Comparison of ENCODE assay signal across 18 cellular contexts in genomic region chr7:146492017-146492416, GRCh38.
DNase-seq lines count a peak whose midpoint lies in the region; ATAC-seq, FAIRE-seq and TF ChIP-seq lines count a peak whose summit lies in the region.
"Had no signal": no experiment of that assay in that cellular context is flagged by ENCODE, and none has a peak within 500 bp of the region (broad histone marks: within the 10 kb centered on the region; RNA-seq: fewer than 3 reads in every experiment).

No MANE protein-coding gene starts in this region.

- H4K20me1 ChIP-seq in PC-3 (ENCODE audit: low read length): no peaks in the 10 kb centered on the region
- H4K20me1 ChIP-seq: BLaER1 treated with 17β-estradiol and CSF1 and Interleukin-3, amounts not matched to agents 10 nM and 100 nM had no signal

- H3K4me3 ChIP-seq in PC-3 (ENCODE audit: low read length): no peak overlapping the region
- H3K4me3 ChIP-seq in CD4-positive, alpha-beta memory T cell (ENCODE audit: low read length in 2 of 2): no peak overlapping the region
- H3K4me3 ChIP-seq: A549; BLaER1 treated with 17β-estradiol and CSF1 and Interleukin-3, amounts not matched to agents 10 nM and 100 nM had no signal

- no peaks in the 10 kb centered on the region for H3K9me2 ChIP-seq in PC-3 (replicated peaks; ENCODE audit: low read length)

- intact Hi-C loops in PC-3 (cut with micrococcal nuclease): loop anchor here (5.0 kb wide), 1 partner anchor 240 kb away; no protein-coding TSS in a partner anchor
- intact Hi-C loops in CD4-positive, alpha-beta memory T cell (cut with micrococcal nuclease): no loop called here

- no peak overlapping the region for H3K4me3 Mint-ChIP-seq in CD4-positive, alpha-beta memory T cell
- H3K4me3 Mint-ChIP-seq: B cell; CD4-positive, alpha-beta T cell; CD8-positive, alpha-beta memory T cell had no signal

- peak; percentile 46 for FAIRE-seq in D721Med (lab: Jason Lieb, UNC)
- FAIRE-seq: A549, G401.6, GM12891 had no signal

- no TSS peak for BruUV-seq in PC-3 (replicated peaks; lab: Mats Ljungman, UMichigan)

- DNase-seq in D721Med (ENCODE audit: insufficient read length, low spot score): no peak
- DNase-seq in PC-3: peak; percentile 9
- no peak for DNase-seq in GOT3 (lab: John Stamatoyannopoulos, UW)
- no peak for DNase-seq in CD4-positive, alpha-beta memory T cell
- DNase-seq: AML-193; CD4-positive, alpha-beta T cell; CD8-positive, alpha-beta memory T cell; COR-L47; DMS79 treated with DMSO at 0.1 percent for 48 hours; GF-D8 had no signal

- H3K27me3 Mint-ChIP-seq in CD4-positive, alpha-beta memory T cell: no peaks in the 10 kb centered on the region
- H3K27me3 Mint-ChIP-seq: B cell; CD4-positive, alpha-beta T cell; CD8-positive, alpha-beta memory T cell had no signal

- H3K9me3 ChIP-seq in PC-3 (ENCODE audit: low read length): no peaks in the 10 kb centered on the region
- H3K9me3 ChIP-seq in CD4-positive, alpha-beta memory T cell (ENCODE audit: control insufficient read depth in 1 of 2, low read length in 2 of 2): no peaks in the 10 kb centered on the region
- H3K9me3 ChIP-seq: A549 had no signal

- no peaks in the 10 kb centered on the region for H3F3A ChIP-seq in PC-3 (ENCODE audit: low read length, unreplicated experiment)

- no peaks in the 10 kb centered on the region for H3K36me3 Mint-ChIP-seq in CD4-positive, alpha-beta memory T cell
- H3K36me3 Mint-ChIP-seq: CD8-positive, alpha-beta memory T cell had no signal

- no peak overlapping the region for H3K9ac ChIP-seq in PC-3 (ENCODE audit: low read length)
- H3K9ac ChIP-seq: BLaER1 treated with 17β-estradiol and CSF1 and Interleukin-3, amounts not matched to agents 10 nM and 100 nM had no signal

- POLR2A ChIA-PET in PC-3 (lab: Charles Lee; ENCODE audit: unreplicated experiment): no interaction called here
- POLR2A ChIA-PET in CD4-positive, alpha-beta memory T cell (lab: Charles Lee; ENCODE audit: partially characterized antibody): no interaction called here

- no peaks in the 10 kb centered on the region for H3K79me2 ChIP-seq in PC-3 (ENCODE audit: low read length)

- H2AFZ ChIP-seq in PC-3 (ENCODE audit: low read length): no peak overlapping the region

- H3K27me3 ChIP-seq in PC-3 (ENCODE audit: low read length): no peaks in the 10 kb centered on the region
- no peaks in the 10 kb centered on the region for H3K27me3 ChIP-seq in CD4-positive, alpha-beta memory T cell (ENCODE audit: insufficient read depth, low read length)
- H3K27me3 ChIP-seq: BLaER1 treated with 17β-estradiol and CSF1 and Interleukin-3, amounts not matched to agents 10 nM and 100 nM had no signal

- H3K4me2 ChIP-seq in PC-3 (ENCODE audit: low read length): no peak overlapping the region
- H3K4me2 ChIP-seq: A549; BLaER1 treated with 17β-estradiol and CSF1 and Interleukin-3, amounts not matched to agents 10 nM and 100 nM had no signal

- H3K9me3 Mint-ChIP-seq in CD4-positive, alpha-beta memory T cell: peaks cover 2 to 19% (median 7%) of the 10 kb centered on the region in 8 donors

- peak overlapping the region in 1 of 7 donors; percentile 61 for H3K27ac Mint-ChIP-seq in CD4-positive, alpha-beta memory T cell
- H3K27ac Mint-ChIP-seq: B cell; CD4-positive, alpha-beta T cell; CD8-positive, alpha-beta memory T cell had no signal

- TF ChIP-seq CTCF in 22Rv1 (IDR thresholded peaks at IDR 0.05): no peak
- no peak for TF ChIP-seq CTCF in D721Med (IDR thresholded peaks at IDR 0.05; ENCODE audit: insufficient read depth, missing control alignments)
- no peak for TF ChIP-seq CTCF in PC-3 (conservative IDR thresholded peaks at IDR 0.05; ENCODE audit: low read depth, low read length)

- peak; percentile 63 for ATAC-seq in PC-3
- ATAC-seq in GM18858 (IDR thresholded peaks at IDR 0.05; ENCODE audit: unreplicated experiment): no peak
- ATAC-seq: A549 had no signal

- H3K4me1 Mint-ChIP-seq in CD4-positive, alpha-beta memory T cell: no peaks in the 10 kb centered on the region
- H3K4me1 Mint-ChIP-seq: B cell; CD8-positive, alpha-beta memory T cell had no signal

- H3K4me1 ChIP-seq in PC-3 (ENCODE audit: insufficient read depth, low read length): no peaks in the 10 kb centered on the region
- H3K4me1 ChIP-seq in CD4-positive, alpha-beta memory T cell (ENCODE audit: insufficient read depth, low read length): no peaks in the 10 kb centered on the region
- H3K4me1 ChIP-seq: A549; BLaER1 treated with 17β-estradiol and CSF1 and Interleukin-3, amounts not matched to agents 10 nM and 100 nM had no signal

- CTCF ChIA-PET in PC-3 (lab: Charles Lee): no interaction called here
- CTCF ChIA-PET in CD4-positive, alpha-beta memory T cell (lab: Charles Lee; ENCODE audit: partially characterized antibody): no interaction called here

- H3K27ac ChIP-seq in 22Rv1 (peak overlapping the region; percentile 67), PC-3 (ENCODE audit: low read length) (no peak overlapping the region)
- no peak overlapping the region for H3K27ac ChIP-seq in CD4-positive, alpha-beta memory T cell (ENCODE audit: low read depth, low read length)
- H3K27ac ChIP-seq: A549; BLaER1 treated with 17β-estradiol and CSF1 and Interleukin-3, amounts not matched to agents 10 nM and 100 nM; C4-2B had no signal

- no peaks in the 10 kb centered on the region for H3K36me3 ChIP-seq in PC-3 (ENCODE audit: low read depth, low read length)
- H3K36me3 ChIP-seq in CD4-positive, alpha-beta memory T cell (ENCODE audit: insufficient read depth, low read length): no peaks in the 10 kb centered on the region
